Comparison of ENCODE assay signal across 14 cellular contexts in the genomic region with DNA sequence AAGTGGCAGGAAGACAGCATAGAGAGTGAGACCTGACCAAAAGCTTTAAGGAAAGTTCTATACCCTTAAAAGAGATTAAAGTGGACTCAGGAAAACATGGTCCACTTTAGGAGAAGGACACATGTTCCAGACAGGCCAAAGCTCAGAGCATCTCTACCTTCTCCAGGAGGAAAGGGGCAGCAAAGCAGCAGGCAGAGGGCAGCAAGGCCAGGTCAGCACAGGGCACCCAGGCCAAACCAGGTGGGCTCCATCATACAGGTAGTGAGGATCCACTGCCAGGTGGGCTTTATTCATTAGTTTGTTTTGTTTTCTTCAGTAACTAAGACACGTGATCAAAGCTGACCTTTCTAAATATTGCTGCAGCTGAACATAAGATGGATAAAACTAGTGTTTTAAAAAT. TPM values are rescaled to one million over a fixed set of nuclear protein-coding genes. Genes with fewer than 3 reads are reported as not detected.
"Had no signal": no experiment of that assay in that cellular context is flagged by ENCODE, and none has a peak within 500 bp of the region (broad histone marks: within the 10 kb centered on the region; RNA-seq: fewer than 3 reads in every experiment).

No MANE protein-coding gene starts in this region.

RNA-seq across cellular contexts. Expression of gene FRG2C, which starts 19.8 kb away (rescaled TPM):
- total RNA-seq: stomach, subcutaneous adipose tissue, suprapubic skin, temporal lobe, thoracic aorta, thyroid gland, tibial nerve, transverse colon, upper lobe of left lung, upper lobe of right lung, ureter, urinary bladder, uterus, vagina had no signal
